Comparison of ENCODE assay signal across 13 cellular contexts in the genomic region with DNA sequence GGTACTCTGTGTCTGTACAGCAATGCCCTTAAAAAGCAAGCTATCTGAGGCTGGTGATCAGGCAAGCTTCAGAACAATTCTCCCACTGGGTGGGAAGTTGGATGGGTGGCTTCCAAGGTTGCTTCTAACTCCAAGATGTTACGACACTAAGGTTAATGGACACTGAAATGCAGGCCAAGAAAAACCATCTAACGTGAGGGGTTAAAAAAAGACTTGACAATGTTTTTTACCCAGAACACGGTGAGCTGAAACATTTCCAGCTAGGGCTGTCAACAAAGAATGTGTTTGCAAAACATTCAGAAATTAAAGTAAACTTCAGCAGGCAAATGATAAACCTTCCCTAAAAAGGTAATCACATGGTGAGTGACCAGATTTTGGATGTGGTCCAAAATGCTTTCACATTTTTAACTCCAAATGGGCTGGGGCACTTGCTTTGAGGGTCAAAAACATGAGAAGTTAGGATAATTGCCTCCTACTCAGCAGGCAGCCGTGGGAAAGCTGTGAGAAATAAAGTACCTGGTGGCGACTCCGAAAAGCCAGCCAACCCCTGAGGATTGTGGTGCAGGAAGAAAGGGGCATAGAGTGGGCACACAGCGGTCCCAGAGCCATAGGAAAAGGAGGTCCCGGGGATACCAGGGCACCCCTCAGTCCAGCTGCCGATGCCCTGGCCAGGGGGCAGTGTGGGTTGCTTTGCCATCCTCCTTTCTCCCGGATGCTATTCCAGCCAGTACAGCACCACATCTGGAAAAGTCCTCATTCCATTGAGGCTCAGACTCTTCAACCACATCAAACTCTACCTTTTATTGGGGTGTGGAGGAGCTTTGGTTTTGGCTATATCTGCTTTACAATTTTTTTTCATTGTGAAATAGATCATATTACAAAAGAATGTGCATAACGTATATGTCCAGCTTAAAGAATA.
DNase-seq lines count a peak whose midpoint lies in the region; ATAC-seq, FAIRE-seq and TF ChIP-seq lines count a peak whose summit lies in the region.
"Had no signal": no experiment of that assay in that cellular context is flagged by ENCODE, and none has a peak within 500 bp of the region (broad histone marks: within the 10 kb centered on the region; RNA-seq: fewer than 3 reads in every experiment).

No MANE protein-coding gene starts in this region.

- peak overlapping the region; percentile 32; the same call in 1 of the 2 replicates for H2BK120ac ChIP-seq in IMR-90 (ENCODE audit: low read depth, low read length)

- POLR2A ChIA-PET in IMR-90 (lab: Charles Lee; ENCODE audit: unreplicated experiment) (no interaction called here), K562 (lab: Yijun Ruan, JAX) (interaction anchor here (1.0 kb wide), 1 partner anchor 17 kb away, joined by 4 read pairs; no protein-coding TSS in a partner anchor)

- peak overlapping the region; percentile 25; the same call in 1 of the 2 replicates for H4K5ac ChIP-seq in IMR-90 (ENCODE audit: low read depth, low read length)

- H3K18ac ChIP-seq in IMR-90 (ENCODE audit: low read depth, low read length): peak overlapping the region; percentile 56; the same call in 1 of the 2 replicates

- BruUV-seq in IMR-90 (replicated peaks; lab: Mats Ljungman, UMichigan): no TSS peak
- no TSS peak for BruUV-seq in K562 (replicated peaks; lab: Mats Ljungman, UMichigan)

- H3K36me3 ChIP-seq in IMR-90 (ENCODE audit: control insufficient read depth, insufficient read depth, low read length) (no peaks in the 10 kb centered on the region), K562 (ENCODE audit: control insufficient read depth, insufficient read depth, low read length) (no peaks in the 10 kb centered on the region), hepatocyte (replicated peaks; ENCODE audit: insufficient read depth, low read depth) (no peaks in the 10 kb centered on the region)

- H3K27me3 ChIP-seq in IMR-90 (ENCODE audit: control insufficient read depth, insufficient read depth, low read length) (peaks cover 46% of the 10 kb centered on the region), K562 (ENCODE audit: control insufficient read depth in 2 of 2, insufficient read depth in 2 of 2, low read length in 2 of 2) (no peaks in the 10 kb centered on the region), hepatocyte (no peaks in the 10 kb centered on the region)

- H2AK9ac ChIP-seq in IMR-90 (replicated peaks; ENCODE audit: low read depth, low read length, poor library complexity): no peak overlapping the region

- H3K9me2 ChIP-seq in hepatocyte (replicated peaks; ENCODE audit: insufficient read depth): no peaks in the 10 kb centered on the region

- ATAC-seq in IMR-90 (ENCODE audit: low read depth) (peak; percentile 15; the same call in 1 of the 2 replicates), K562 (no peak), sciatic nerve (peak; percentile 74)

- no peaks in the 10 kb centered on the region for H3K79me1 ChIP-seq in IMR-90 (ENCODE audit: low read depth in 1 of 2, low read length in 2 of 2)

- H3K4ac ChIP-seq in IMR-90 (ENCODE audit: low read depth, low read length): no peak overlapping the region

- H3K79me2 ChIP-seq in K562 (ENCODE audit: control insufficient read depth, insufficient read depth, low read length): no peaks in the 10 kb centered on the region
- no peaks in the 10 kb centered on the region for H3K79me2 ChIP-seq in hepatocyte

- TF ChIP-seq CTCF in IMR-90 (conservative IDR thresholded peaks at IDR 0.05; ENCODE audit: low read depth, low read length): no peak
- TF ChIP-seq CTCF in K562 (IDR thresholded peaks at IDR 0.05 in 2 of 3, conservative IDR thresholded peaks at IDR 0.05 in 1 of 3; ENCODE audit: insufficient read depth in 2 of 3, low read depth in 1 of 3, low read length in 3 of 3): no peak
- no peak for TF ChIP-seq CTCF in hepatocyte (IDR thresholded peaks at IDR 0.05; ENCODE audit: poor library complexity)

- H3K9me3 ChIP-seq in IMR-90 (ENCODE audit: control insufficient read depth, insufficient read depth, low read length): no peaks in the 10 kb centered on the region
- no peaks in the 10 kb centered on the region for H3K9me3 ChIP-seq in K562 (replicated peaks; ENCODE audit: control insufficient read depth, insufficient read depth, low read depth, low read length)
- no peaks in the 10 kb centered on the region for H3K9me3 ChIP-seq in hepatocyte (ENCODE audit: low read depth)

- TF ChIP-seq POLR2A in IMR-90 (IDR thresholded peaks at IDR 0.05; ENCODE audit: low read depth, low read length): no peak
- no peak for TF ChIP-seq POLR2A in K562 (conservative IDR thresholded peaks at IDR 0.05)

- dilution Hi-C loops in IMR-90 (cut with HindIII; ENCODE audit: low sequenced_read_pairs, unreplicated experiment): no loop called here

- H2BK20ac ChIP-seq in IMR-90 (ENCODE audit: low read depth, low read length): peak overlapping the region; percentile 63; the same call in 1 of the 2 replicates

- no peak overlapping the region for H2BK15ac ChIP-seq in IMR-90 (ENCODE audit: low read depth, low read length)

- H3K56ac ChIP-seq in IMR-90 (ENCODE audit: extremely low read depth, insufficient read depth, low read length): no peak overlapping the region

- H2AFZ ChIP-seq in IMR-90 (replicated peaks; ENCODE audit: low read length, poor library complexity) (no peak overlapping the region), K562 (ENCODE audit: low read depth, low read length) (no peak overlapping the region), hepatocyte (no peak overlapping the region)

- H4K20me1 ChIP-seq in IMR-90 (ENCODE audit: insufficient read depth, low read length) (0 out of 2 replicates have a peak, but pooled peaks cover 2% of the 10 kb centered on the region), K562 (replicated peaks; ENCODE audit: control insufficient read depth, insufficient read depth, low read length) (no peaks in the 10 kb centered on the region), hepatocyte (ENCODE audit: insufficient read depth, poor library complexity, severe bottlenecking) (no peaks in the 10 kb centered on the region)

- H3K9ac ChIP-seq in IMR-90 (ENCODE audit: low read depth, low read length): no peak overlapping the region
- no peak overlapping the region for H3K9ac ChIP-seq in K562 (ENCODE audit: insufficient read depth in 1 of 2, low read depth in 2 of 2, low read length in 2 of 2)

- TF ChIP-seq RAD21 in IMR-90 (IDR thresholded peaks at IDR 0.05; ENCODE audit: low read length) (no peak), K562 (CRISPR knock-in tag; conservative IDR thresholded peaks at IDR 0.05 in 1 of 2, IDR thresholded peaks at IDR 0.05 in 1 of 2) (no peak)

- in situ Hi-C loops in IMR-90 (cut with MboI; ENCODE audit: low sequenced_read_pairs) (no loop called here), K562 (cut with MboI) (no loop called here)

- no peak overlapping the region for H2BK5ac ChIP-seq in IMR-90 (ENCODE audit: low read depth, low read length, poor library complexity, severe bottlenecking)

- peak overlapping the region; percentile 25; the same call in 1 of the 2 replicates for H3K4me2 ChIP-seq in IMR-90 (ENCODE audit: low read depth, low read length)
- H3K4me2 ChIP-seq in K562 (ENCODE audit: insufficient read depth, low read length): no peak overlapping the region
- peak overlapping the region; percentile 13 for H3K4me2 ChIP-seq in hepatocyte

- peak overlapping the region; percentile 53; the same call in 1 of the 2 replicates for H3K27ac ChIP-seq in IMR-90 (ENCODE audit: insufficient read depth, low read length)
- H3K27ac ChIP-seq in K562 (ENCODE audit: extremely low read depth, low read depth, low read length): no peak overlapping the region
- H3K27ac ChIP-seq in hepatocyte: no peak overlapping the region

- no peak overlapping the region for H4K91ac ChIP-seq in IMR-90 (ENCODE audit: insufficient read depth, low read depth, low read length)

- no peak overlapping the region; a peak in 1 of 4 replicates for H4K8ac ChIP-seq in IMR-90 (ENCODE audit: low read depth in 2 of 2, low read length in 2 of 2)

- no peak overlapping the region for H2AK5ac ChIP-seq in IMR-90 (ENCODE audit: low read depth, low read length)

- no peak overlapping the region for H3K4me3 ChIP-seq in IMR-90 (ENCODE audit: insufficient read depth, low read depth, low read length)
- no peak overlapping the region for H3K4me3 ChIP-seq in K562
- H3K4me3 ChIP-seq in hepatocyte: no peak overlapping the region

- H3K14ac ChIP-seq in IMR-90 (replicated peaks; ENCODE audit: low read depth, low read length): no peak overlapping the region

- no CpG with 5 or more reads among the region's 11 CpGs for WGBS in IMR-90 (ENCODE audit: extremely low coverage in 2 of 2, insufficient read length in 1 of 2), 2 experiments
- WGBS in K562 (ENCODE audit: insufficient coverage, low coverage, missing lambda C conversion rate): 27% methylated on average over 11 of the region's 11 CpGs
- 69% methylated on average over 11 of the region's 11 CpGs for WGBS in hepatocyte (ENCODE audit: low lambda C conversion rate, missing lambda C conversion rate)

- DNase-seq in IMR-90 (peak; percentile 7), K562 (ENCODE audit: extremely low read depth in 1 of 4, low spot score in 3 of 4) (no peak), hepatocyte (ENCODE audit: low spot score) (no peak), sciatic nerve (ENCODE audit: low spot score) (no peak), NCI-H146 treated with DMSO at 0.1 percent for 48 hours (lab: John Stamatoyannopoulos, UW; ENCODE audit: unreplicated experiment) (no peak), cerebellar cortex (ENCODE audit: low spot score) (no peak), iPS-NIHi11 (ENCODE audit: low spot score) (no peak), HT-29 (ENCODE audit: low spot score) (no peak)
- DNase-seq: activated CD4-positive, alpha-beta memory T cell treated with anti-CD3 and anti-CD28 coated beads for 36 hours; COR-L47; SHP77 treated with DMSO at 0.1 percent for 48 hours; stimulated activated CD4-positive, alpha-beta T cell treated with anti-CD3 and anti-CD28 coated beads, Interleukin-1b, Interleukin-23, amount 100 ng/mL, for 48 hours had no signal

- intact Hi-C loops in IMR-90 (cut with micrococcal nuclease): loop anchor here (2.0 kb wide), 1 partner anchor 90 kb away; the partner anchor contains the start of gene ATL2
- intact Hi-C loops in K562 (cut with micrococcal nuclease): loop anchor here (5.0 kb wide), 1 partner anchor 150 kb away; no protein-coding TSS in a partner anchor
- intact Hi-C loops in sciatic nerve (cut with DNase I): no loop called here

- no peak overlapping the region for H3K23ac ChIP-seq in IMR-90 (ENCODE audit: low read depth, low read length)

- peaks cover 7% of the 10 kb centered on the region; the same call in 1 of the 2 replicates for H3K4me1 ChIP-seq in IMR-90 (ENCODE audit: control insufficient read depth, insufficient read depth, low read length)
- peaks cover 4 to 7% of the 10 kb centered on the region in 2 experiments; a peak in 4 of 5 replicates for H3K4me1 ChIP-seq in K562 (replicated peaks in 1 of 2; ENCODE audit: control insufficient read depth in 2 of 2, insufficient read depth in 2 of 2, low read length in 2 of 2)
- peaks cover 9% of the 10 kb centered on the region for H3K4me1 ChIP-seq in hepatocyte (ENCODE audit: insufficient read depth)

- TF ChIP-seq EP300 in K562 (IDR thresholded peaks at IDR 0.05; ENCODE audit: low read length): no peak

- CTCF ChIA-PET in IMR-90 (lab: Yijun Ruan, JAX): interaction anchor here (1.3 to 1.5 kb wide), 2 partner anchors 41 to 91 kb away, joined by 4 to 6 read pairs; no protein-coding TSS in a partner anchor
- CTCF ChIA-PET in K562 (lab: Yijun Ruan, JAX; ENCODE audit: low intra/inter-chr PET ratio): no interaction called here

- no peak for FAIRE-seq in K562 (lab: Jason Lieb, UNC)
- FAIRE-seq: islet of Langerhans had no signal

- 0 out of 2 replicates have a peak, but pooled peaks cover 3% of the 10 kb centered on the region for H3K9me1 ChIP-seq in IMR-90 (ENCODE audit: insufficient read depth, low read length)
- no peaks in the 10 kb centered on the region for H3K9me1 ChIP-seq in K562 (ENCODE audit: control insufficient read depth, insufficient read depth, low read length)
